In the genomic region with DNA sequence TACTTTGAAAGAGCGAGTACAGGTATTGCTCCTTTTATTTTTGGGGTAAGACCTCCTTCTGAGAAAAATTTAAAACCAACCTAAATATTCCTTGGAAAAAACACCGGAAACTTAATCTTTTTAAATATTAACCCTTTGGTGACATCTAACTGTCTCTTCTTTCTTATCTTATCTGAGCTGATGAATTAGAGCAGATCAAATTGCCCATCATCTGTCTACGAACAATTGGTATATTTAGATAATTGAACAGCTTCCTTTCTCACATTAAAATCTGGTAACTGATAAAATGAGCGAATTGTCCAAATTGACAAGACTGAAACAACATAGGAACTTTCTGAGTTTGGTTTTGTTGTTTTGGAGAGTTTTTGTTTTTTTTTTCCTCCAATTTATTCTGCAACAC, we compare ENCODE assay signal across 3 cellular contexts.
TF ChIP-seq lines count a peak whose summit lies in the region.

No MANE protein-coding gene starts in this region.

TF ChIP-seq in SK-N-SH, 30 proteins besides CTCF, POLR2A, EP300 and RAD21:
- TF ChIP-seq RCOR1 (IDR thresholded peaks at IDR 0.05; ENCODE audit: low read length) (no peak), MEF2A (IDR thresholded peaks at IDR 0.05; ENCODE audit: borderline replicate concordance, low read depth) (no peak), JUND (IDR thresholded peaks at IDR 0.05) (no peak), NRF1 (IDR thresholded peaks at IDR 0.05; ENCODE audit: low read depth, low read length) (no peak), USF1 (IDR thresholded peaks at IDR 0.05; ENCODE audit: borderline replicate concordance, low read depth) (no peak), GATA2 (CRISPR knock-in tag; IDR thresholded peaks at IDR 0.05) (peak; percentile 81), ELF1 (IDR thresholded peaks at IDR 0.05) (no peak), TCF12 (IDR thresholded peaks at IDR 0.05) (0 out of 2 replicates have a peak, but pooled peaks have one; percentile 12)
TF ChIP-seq in SK-N-SH: peak in this region for 2.

TF ChIP-seq in SK-N-SH treated with all-trans-retinoic acid at 6 μM for 48 hours, 23 proteins besides CTCF, POLR2A, EP300 and RAD21:
- no peak for TF ChIP-seq CREB5 (CRISPR knock-in tag; IDR thresholded peaks at IDR 0.05; ENCODE audit: low read depth)
- no peak for TF ChIP-seq OSR1 (CRISPR knock-in tag; IDR thresholded peaks at IDR 0.05)
- TF ChIP-seq TCF4 (CRISPR knock-in tag; IDR thresholded peaks at IDR 0.05; ENCODE audit: borderline replicate concordance) = no peak
- no peak for TF ChIP-seq TOX (CRISPR knock-in tag; IDR thresholded peaks at IDR 0.05; ENCODE audit: borderline replicate concordance)
- no peak for TF ChIP-seq PPARA (CRISPR knock-in tag; IDR thresholded peaks at IDR 0.05; ENCODE audit: borderline replicate concordance)
- TF ChIP-seq GLIS3 (CRISPR knock-in tag; IDR thresholded peaks at IDR 0.05) = no peak
- TF ChIP-seq BACH2 (CRISPR knock-in tag; IDR thresholded peaks at IDR 0.05; ENCODE audit: borderline replicate concordance) = no peak
- no peak for TF ChIP-seq PATZ1 (CRISPR knock-in tag; IDR thresholded peaks at IDR 0.05; ENCODE audit: borderline replicate concordance)
- TF ChIP-seq ISL1 (CRISPR knock-in tag; IDR thresholded peaks at IDR 0.05) = no peak
- TF ChIP-seq ZFP30 (CRISPR knock-in tag; IDR thresholded peaks at IDR 0.05) = no peak

TF ChIP-seq in WTC11, 78 proteins besides CTCF, POLR2A, EP300 and RAD21:
- no peak for TF ChIP-seq ATF1 (CRISPR knock-in tag; IDR thresholded peaks at IDR 0.05)
- no peak for TF ChIP-seq SOX15 (CRISPR knock-in tag; IDR thresholded peaks at IDR 0.05)
TF ChIP-seq in WTC11: peak in this region for 0.
